In genomic region chr10:50653142-50653541, GRCh38 we compare ENCODE assay signal across 8 cellular contexts. TPM values are rescaled to one million over a fixed set of nuclear protein-coding genes. Genes with fewer than 3 reads are reported as not detected.
A peak's percentile ranks its signal among the peaks of the same experiment; 100 is the strongest.
DNase-seq lines count a peak whose midpoint lies in the region; ATAC-seq and TF ChIP-seq lines count a peak whose summit lies in the region.

No MANE protein-coding gene starts in this region.

- no peaks in the 10 kb centered on the region for H3K36me3 ChIP-seq in ovary

- DNase-seq in EH (ENCODE audit: low read depth) (peak; percentile 30), SK-MEL-5 (ENCODE audit: low read depth, low spot score) (peak; percentile 23), fibroblast of gingiva (ENCODE audit: low read depth) (peak; percentile 28), ovary (peak in 1 of 5 donors; percentile 33), cerebellar nuclear complex (lab: John Stamatoyannopoulos, UW) (no peak)

- intact Hi-C loops in ovary (cut with DNase I) = no loop called here

- TF ChIP-seq POLR2A in ovary (IDR thresholded peaks at IDR 0.05) = no peak

- in situ Hi-C loops in SK-MEL-5 (cut with HindIII; ENCODE audit: low pct_unique_long_range_greater_than_20kb, low sequenced_read_pairs) = no loop called here

- no peaks in the 10 kb centered on the region for H3K9me3 ChIP-seq in ovary

- H3K27ac ChIP-seq in ovary = no peak overlapping the region

- ATAC-seq in GM21576 (IDR thresholded peaks at IDR 0.05; ENCODE audit: unreplicated experiment) = peak; percentile 45
- no peak for ATAC-seq in activated CD4-positive, CD25-positive, alpha-beta regulatory T cell treated with anti-CD3 and anti-CD28 coated beads, Interleukin-2, amount 50 U/mL, for 24 hours
- no peak for ATAC-seq in HG02588 (IDR thresholded peaks at IDR 0.05; ENCODE audit: unreplicated experiment)

- no peaks in the 10 kb centered on the region for H3K27me3 ChIP-seq in ovary

- WGBS in ovary, 3 donors = 1 to 2% (median 2%) methylated on average over 3 of the region's 3 CpGs

- TF ChIP-seq CTCF in ovary (IDR thresholded peaks at IDR 0.05) = peak in 2 of 3 donors; percentile 15 to 41

- H3K4me1 ChIP-seq in ovary (ENCODE audit: insufficient read depth) = no peaks in the 10 kb centered on the region

- TF ChIP-seq EP300 in ovary (IDR thresholded peaks at IDR 0.05) = no peak

- H3K4me3 ChIP-seq in ovary = no peak overlapping the region

RNA-seq across cellular contexts. Expression of gene SGMS1, which starts 29.4 kb away (rescaled TPM):
- total RNA-seq in SK-MEL-5 (2014; rRNA removed; shearing (Covaris generic)) = 5.8 and 8.3 TPM in 2 replicates
- 4.9 and 5.0 TPM in 2 replicates for polyA plus RNA-seq in SK-MEL-5 (2015; cell fraction: cytosol; rRNA removed)
- 2.7 and 4.8 TPM in 2 replicates for polyA plus RNA-seq in SK-MEL-5 (2015; cell fraction: nucleus; rRNA removed)
- 10 to 100 TPM; 31.4 to 90.0 (median 39.1) TPM for total RNA-seq in ovary
- 10 to 100 TPM; 15.6 to 22.5 TPM for polyA plus RNA-seq in ovary

Comparison
In these comparisons a context has a peak if more than half of its experiments do, and no peak if none do; other contexts are left out.
1. DNase-seq: peak in EH (single experiment), SK-MEL-5 (single experiment) and fibroblast of gingiva (single experiment); none in cerebellar nuclear complex (0 of 2).